ENCODE assay signal across 8 cellular contexts in the genomic region with DNA sequence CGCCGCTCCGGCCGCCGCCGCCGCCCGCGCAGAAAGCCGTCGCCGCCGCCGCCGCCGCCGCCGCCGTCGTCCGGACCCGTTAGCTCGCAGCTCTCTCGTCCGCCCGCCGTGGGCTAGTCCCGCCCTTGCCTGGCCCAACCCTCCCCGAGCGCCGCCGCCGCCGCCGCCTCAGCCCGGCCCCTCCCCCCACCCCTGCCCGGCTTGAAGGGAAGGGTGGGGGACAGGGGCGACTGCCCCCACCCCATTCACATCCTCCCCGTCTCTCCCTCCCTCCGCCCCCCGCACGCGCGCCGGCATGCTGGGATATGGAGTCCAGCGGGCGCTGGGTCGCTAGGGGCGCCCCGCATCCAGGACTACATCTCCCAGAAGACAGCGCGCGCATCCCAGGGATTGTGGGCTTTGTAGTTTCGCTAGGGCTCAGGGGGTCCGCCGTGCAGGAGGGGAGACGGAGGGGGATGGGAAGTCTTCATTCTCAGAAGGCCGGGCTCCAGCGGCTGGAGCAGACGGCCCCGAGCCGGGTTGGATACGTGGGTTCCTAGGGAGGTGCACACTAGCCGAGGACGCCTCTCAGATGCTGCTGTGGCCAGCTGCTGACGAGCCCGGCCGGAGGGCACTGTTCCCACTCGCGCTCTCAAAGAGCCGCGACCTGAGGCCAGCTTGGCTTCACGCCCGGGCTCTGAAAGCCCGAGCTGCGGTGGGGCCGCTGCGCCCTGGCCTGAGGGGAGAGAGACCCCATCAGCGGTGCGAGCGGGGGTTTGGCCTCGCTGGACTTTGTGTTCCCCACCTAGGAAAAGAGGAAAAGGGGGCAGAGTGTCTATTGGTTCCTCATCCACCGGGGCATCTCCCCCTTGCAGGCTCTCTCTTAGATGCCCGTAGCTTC. TPM values are rescaled to one million over a fixed set of nuclear protein-coding genes. Genes with fewer than 3 reads are reported as not detected.
A peak's percentile ranks its signal among the peaks of the same experiment; 100 is the strongest.
DNase-seq lines count a peak whose midpoint lies in the region; ATAC-seq lines count a peak whose summit lies in the region.

A gene with protein sequence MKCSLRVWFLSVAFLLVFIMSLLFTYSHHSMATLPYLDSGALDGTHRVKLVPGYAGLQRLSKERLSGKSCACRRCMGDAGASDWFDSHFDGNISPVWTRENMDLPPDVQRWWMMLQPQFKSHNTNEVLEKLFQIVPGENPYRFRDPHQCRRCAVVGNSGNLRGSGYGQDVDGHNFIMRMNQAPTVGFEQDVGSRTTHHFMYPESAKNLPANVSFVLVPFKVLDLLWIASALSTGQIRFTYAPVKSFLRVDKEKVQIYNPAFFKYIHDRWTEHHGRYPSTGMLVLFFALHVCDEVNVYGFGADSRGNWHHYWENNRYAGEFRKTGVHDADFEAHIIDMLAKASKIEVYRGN (minus strand): TSS at position 118 of the 880 bp plus-strand sequence. CDS start 40,570 bp downstream, outside the sequence.

- peak within 1 kb of the TSS; percentile 50 for H2AK5ac ChIP-seq in mesenchymal stem cell (ENCODE audit: low read length, severe bottlenecking)

- H3K27ac ChIP-seq in CD4-positive, CD25-positive, alpha-beta regulatory T cell (ENCODE audit: insufficient read depth, low read length, poor library complexity, severe bottlenecking) = peak within 1 kb of the TSS; percentile 57
- H3K27ac ChIP-seq in effector memory CD4-positive, alpha-beta T cell (ENCODE audit: insufficient read depth, low read length, poor library complexity, severe bottlenecking) = peak within 1 kb of the TSS; percentile 46
- peak within 1 kb of the TSS; percentile 75 for H3K27ac ChIP-seq in mesenchymal stem cell (ENCODE audit: low read length, poor library complexity, severe bottlenecking)

- peak within 1 kb of the TSS; percentile 54 for H2BK120ac ChIP-seq in mesenchymal stem cell (ENCODE audit: low read depth, low read length)

- H3K27me3 ChIP-seq in CD4-positive, CD25-positive, alpha-beta regulatory T cell (ENCODE audit: control insufficient read depth, insufficient read depth, low read length) = no peaks in the 10 kb centered on the region
- no peaks in the 10 kb centered on the region for H3K27me3 ChIP-seq in effector memory CD4-positive, alpha-beta T cell (replicated peaks; ENCODE audit: control insufficient read depth, insufficient read depth, low read length, poor library complexity, severe bottlenecking)
- no peaks in the 10 kb centered on the region for H3K27me3 ChIP-seq in mesenchymal stem cell (ENCODE audit: control insufficient read depth in 1 of 2, insufficient read depth in 1 of 2, low read length in 2 of 2)

- peak within 1 kb of the TSS; percentile 92 for H4K8ac ChIP-seq in mesenchymal stem cell (ENCODE audit: low read length)

- H3K36me3 ChIP-seq in CD4-positive, CD25-positive, alpha-beta regulatory T cell (ENCODE audit: control insufficient read depth, insufficient read depth, low read length) = peaks cover 6% of the 10 kb centered on the region
- no peaks in the 10 kb centered on the region for H3K36me3 ChIP-seq in effector memory CD4-positive, alpha-beta T cell (ENCODE audit: control insufficient read depth, insufficient read depth, low read length)
- peaks cover 7% of the 10 kb centered on the region in 2 experiments for H3K36me3 ChIP-seq in mesenchymal stem cell (ENCODE audit: control insufficient read depth in 1 of 2, insufficient read depth in 2 of 2, low read depth in 1 of 2, low read length in 2 of 2)

- CTCF ChIA-PET in activated CD8-positive, alpha-beta memory T cell treated with anti-CD3 and anti-CD28 coated beads for 36 hours (lab: Charles Lee) = interaction anchor here (1.3 to 2.4 kb wide), 2 partner anchors 13 to 38 kb away, joined by 3 to 9 read pairs; no protein-coding TSS in a partner anchor

- peak within 1 kb of the TSS; percentile 97 for H2BK15ac ChIP-seq in mesenchymal stem cell (ENCODE audit: low read depth, poor library complexity, severe bottlenecking)

- peak; percentile 92 to 98 (median 93) for DNase-seq in CD4-positive, CD25-positive, alpha-beta regulatory T cell
- peak; percentile 95 for DNase-seq in HK-2 (ENCODE audit: unreplicated experiment)
- peak; percentile 72 to 87 for DNase-seq in NOMO-1 (lab: John Stamatoyannopoulos, UW; ENCODE audit: unreplicated experiment in 2 of 2)
- DNase-seq in effector memory CD4-positive, alpha-beta T cell = peak; percentile 85 to 89 (median 89)
- peak; percentile 95 for DNase-seq in mesenchymal stem cell
- peak; percentile 85 for DNase-seq in stimulated activated CD8-positive, alpha-beta memory T cell treated with anti-CD3 and anti-CD28 coated beads, Interleukin-12 subunit alpha, Interleukin-12 subunit beta, amount 100 ng/mL, for 24 hours (ENCODE audit: extremely low read depth)

- peak within 1 kb of the TSS; percentile 88 for H2BK5ac ChIP-seq in mesenchymal stem cell (ENCODE audit: low read depth, low read length, poor library complexity, severe bottlenecking)

- H3K9me3 Mint-ChIP-seq in CD4-positive, CD25-positive, alpha-beta regulatory T cell = peaks cover 0 to 2% (median 0%) of the 10 kb centered on the region in 7 donors

- H2AFZ ChIP-seq in mesenchymal stem cell (ENCODE audit: low read depth, low read length) = peak within 1 kb of the TSS; percentile 68

- H3K9ac ChIP-seq in mesenchymal stem cell (ENCODE audit: low read length) = peak within 1 kb of the TSS; percentile 93

- peak within 1 kb of the TSS; percentile 96 to 99 (median 98) for H3K4me3 Mint-ChIP-seq in CD4-positive, CD25-positive, alpha-beta regulatory T cell

- peaks cover 29% of the 10 kb centered on the region for H3K4me1 ChIP-seq in CD4-positive, CD25-positive, alpha-beta regulatory T cell (ENCODE audit: control insufficient read depth, insufficient read depth, low read length, poor library complexity, severe bottlenecking)
- H3K4me1 ChIP-seq in effector memory CD4-positive, alpha-beta T cell (ENCODE audit: control insufficient read depth, insufficient read depth, low read length, poor library complexity, severe bottlenecking) = peaks cover 18% of the 10 kb centered on the region
- H3K4me1 ChIP-seq in mesenchymal stem cell (ENCODE audit: control insufficient read depth, insufficient read depth, low read depth, low read length) = peaks cover 21% of the 10 kb centered on the region

- H3K36me3 Mint-ChIP-seq in CD4-positive, CD25-positive, alpha-beta regulatory T cell = peaks cover 3% of the 10 kb centered on the region

- H3K4me2 ChIP-seq in mesenchymal stem cell (ENCODE audit: low read length, poor library complexity, severe bottlenecking) = peak within 1 kb of the TSS; percentile 95

- POLR2A ChIA-PET in activated CD8-positive, alpha-beta memory T cell treated with anti-CD3 and anti-CD28 coated beads for 36 hours (lab: Charles Lee) = interaction anchor here (0.5 to 2.1 kb wide), 4 partner anchors 20 to 86 kb away, joined by 3 to 8 read pairs (median 4); no protein-coding TSS in a partner anchor

- H3K27ac Mint-ChIP-seq in CD4-positive, CD25-positive, alpha-beta regulatory T cell = peak within 1 kb of the TSS; percentile 95 to 97 (median 96)

- peak within 1 kb of the TSS; percentile 89 for H3K4me3 ChIP-seq in CD4-positive, CD25-positive, alpha-beta regulatory T cell (ENCODE audit: low read depth, low read length)
- H3K4me3 ChIP-seq in effector memory CD4-positive, alpha-beta T cell (ENCODE audit: insufficient read depth, low read depth, low read length, poor library complexity, severe bottlenecking) = peak within 1 kb of the TSS; percentile 94
- peak within 1 kb of the TSS; percentile 78 to 97 for H3K4me3 ChIP-seq in mesenchymal stem cell (ENCODE audit: insufficient read depth in 1 of 2, low read depth in 1 of 2, low read length in 2 of 2)

- peak within 1 kb of the TSS in 1 of 2 experiments; percentile 81 for H3K23ac ChIP-seq in mesenchymal stem cell (ENCODE audit: low read length in 2 of 2)

- peak; percentile 97 to 99 for ATAC-seq in CD4-positive, CD25-positive, alpha-beta regulatory T cell (ENCODE audit: low read depth in 2 of 2)
- peak; percentile 85 for ATAC-seq in GM19397 (IDR thresholded peaks at IDR 0.05; ENCODE audit: unreplicated experiment)

- peak within 1 kb of the TSS in 1 of 2 experiments; percentile 99 for H3K14ac ChIP-seq in mesenchymal stem cell (ENCODE audit: low read length in 2 of 2)

- no peaks in the 10 kb centered on the region for H3K9me3 ChIP-seq in CD4-positive, CD25-positive, alpha-beta regulatory T cell (ENCODE audit: control insufficient read depth in 2 of 2, low read length in 2 of 2)
- H3K9me3 ChIP-seq in effector memory CD4-positive, alpha-beta T cell (ENCODE audit: control insufficient read depth, low read length) = no peaks in the 10 kb centered on the region
- H3K9me3 ChIP-seq in mesenchymal stem cell (ENCODE audit: control insufficient read depth, low read length) = no peaks in the 10 kb centered on the region

- peak within 1 kb of the TSS; percentile 51 to 84 for H2BK12ac ChIP-seq in mesenchymal stem cell (ENCODE audit: low read length in 2 of 2)

- peak within 1 kb of the TSS; percentile 93 to 97 for H3K18ac ChIP-seq in mesenchymal stem cell (ENCODE audit: low read depth in 1 of 2, low read length in 2 of 2)

- peak within 1 kb of the TSS; percentile 88 for H4K91ac ChIP-seq in mesenchymal stem cell (ENCODE audit: low read length)

- H3K79me1 ChIP-seq in mesenchymal stem cell (replicated peaks; ENCODE audit: low read length, poor library complexity, severe bottlenecking) = no peaks in the 10 kb centered on the region

- peak within 1 kb of the TSS; percentile 88 to 97 for H3K4ac ChIP-seq in mesenchymal stem cell (ENCODE audit: low read depth in 1 of 2, low read length in 2 of 2)

- WGBS in mesenchymal stem cell = 2% methylated on average over 39 of the region's 84 CpGs

- peaks cover 4% of the 10 kb centered on the region for H3K27me3 Mint-ChIP-seq in CD4-positive, CD25-positive, alpha-beta regulatory T cell

- peaks cover 4 to 46% (median 27%) of the 10 kb centered on the region in 4 donors for H3K4me1 Mint-ChIP-seq in CD4-positive, CD25-positive, alpha-beta regulatory T cell

RNA-seq across cellular contexts. Expression of the gene that starts here (rescaled TPM):
- 22.1 TPM for total RNA-seq in CD4-positive, CD25-positive, alpha-beta regulatory T cell
- polyA plus RNA-seq in CD4-positive, CD25-positive, alpha-beta regulatory T cell = 10 to 100 TPM; 10.5 to 17.5 (median 14.6) TPM
- 10 to 100 TPM; 25.8 to 26.1 TPM for total RNA-seq in activated CD8-positive, alpha-beta memory T cell treated with anti-CD3 and anti-CD28 coated beads for 36 hours
- polyA plus RNA-seq in mesenchymal stem cell (2013, experiment 1 of 2) = 52.5 TPM
- polyA plus RNA-seq in mesenchymal stem cell (2013, experiment 2 of 2) = 48.9 TPM

Comparison
In these comparisons a context has a peak if more than half of its experiments do, and no peak if none do; other contexts are left out.
1. Peak in every context shown above with its lines: DNase-seq, ATAC-seq, H3K4me3 ChIP-seq and H3K27ac ChIP-seq.